ENCODE assay signal across 8 cellular contexts in the genomic region with DNA sequence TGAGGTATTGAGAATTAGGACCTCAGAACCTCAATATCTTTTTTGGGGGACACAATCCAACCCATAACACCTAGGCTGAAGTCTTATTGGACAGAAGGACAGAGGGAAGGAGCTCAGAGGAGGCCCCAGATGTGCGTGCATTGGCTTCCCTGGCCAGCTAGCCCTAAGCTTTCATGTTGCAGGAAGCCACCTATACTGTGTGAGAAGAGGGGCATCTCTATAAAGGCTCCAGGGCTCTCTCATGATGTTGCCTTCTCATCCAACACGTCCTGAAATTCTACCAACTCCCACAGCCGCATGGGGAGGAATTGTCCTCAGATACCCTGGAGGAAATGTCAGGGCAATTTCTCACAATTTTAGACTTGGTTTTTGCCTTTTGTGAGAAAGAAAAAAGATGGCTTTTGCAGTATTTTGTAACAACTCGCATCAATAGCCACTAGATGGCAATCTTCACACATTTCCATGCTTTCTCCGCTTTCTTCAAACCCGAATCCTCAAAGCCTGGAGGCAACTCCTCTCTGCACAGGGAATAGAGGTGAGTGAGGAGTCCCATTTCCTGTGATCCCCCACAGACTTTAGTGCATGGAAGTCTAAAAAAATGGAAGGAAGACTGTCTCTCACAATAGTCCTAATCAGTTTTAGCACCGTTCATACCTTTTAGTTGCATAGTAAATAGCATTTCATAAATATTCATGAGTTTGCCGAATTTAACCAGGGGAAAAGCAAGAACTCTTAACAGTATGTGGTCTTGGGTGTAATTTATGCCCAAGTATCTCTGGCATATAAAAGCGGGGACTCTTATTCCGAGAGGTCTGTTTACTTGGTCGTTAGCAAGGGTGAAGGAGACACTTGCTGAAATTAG. TPM values are rescaled to one million over a fixed set of nuclear protein-coding genes. Genes with fewer than 3 reads are reported as not detected.
DNase-seq lines count a peak whose midpoint lies in the region; ATAC-seq and TF ChIP-seq lines count a peak whose summit lies in the region.

No MANE protein-coding gene starts in this region.

- no peak overlapping the region for H2AFZ ChIP-seq in neuronal stem cell (ENCODE audit: low read length)

- H4K91ac ChIP-seq in neuronal stem cell (ENCODE audit: low read depth, low read length, poor library complexity) = no peak overlapping the region

- DNase-seq in DMS153 (lab: John Stamatoyannopoulos, UW) = peak; percentile 63
- DNase-seq in NAMALWA (ENCODE audit: low spot score) = peak; percentile 67
- peak; percentile 63 for DNase-seq in fibroblast of pulmonary artery (ENCODE audit: low read depth)
- peak; percentile 53 for DNase-seq in neuronal stem cell (ENCODE audit: low spot score)
- DNase-seq in cortex of kidney (lab: John Stamatoyannopoulos, UW) = no peak

- no peaks in the 10 kb centered on the region for H3K36me3 ChIP-seq in neuronal stem cell (replicated peaks in 1 of 2; ENCODE audit: control insufficient read depth in 2 of 2, insufficient read depth in 2 of 2, low read length in 2 of 2)

- H3K23ac ChIP-seq in neuronal stem cell (ENCODE audit: low read depth, low read length, poor library complexity) = no peak overlapping the region

- no peak overlapping the region for H3K14ac ChIP-seq in neuronal stem cell (ENCODE audit: low read length)

- ATAC-seq in GM21423 (IDR thresholded peaks at IDR 0.05; ENCODE audit: unreplicated experiment) = peak; percentile 69
- peak; percentile 97 for ATAC-seq in SK-N-SH treated with all-trans-retinoic acid at 6 μM for 48 hours
- ATAC-seq in GM19467 (IDR thresholded peaks at IDR 0.05; ENCODE audit: unreplicated experiment) = no peak

- no peak overlapping the region for H2BK5ac ChIP-seq in neuronal stem cell (ENCODE audit: low read length)

- peak; percentile 75 for TF ChIP-seq CTCF in fibroblast of pulmonary artery (IDR thresholded peaks at IDR 0.05; ENCODE audit: low read length, missing control alignments)

- no peak overlapping the region for H3K4ac ChIP-seq in neuronal stem cell (ENCODE audit: low read length)

- no peak overlapping the region for H2BK120ac ChIP-seq in neuronal stem cell (ENCODE audit: low read depth, low read length)

- H3K27me3 ChIP-seq in neuronal stem cell (ENCODE audit: control insufficient read depth in 3 of 3, insufficient read depth in 3 of 3, low read depth in 1 of 3, low read length in 3 of 3) = peaks cover 0 to 9% (median 0%) of the 10 kb centered on the region in 3 experiments

- no peak overlapping the region for H2AK5ac ChIP-seq in neuronal stem cell (ENCODE audit: low read depth, low read length)

- H3K27ac ChIP-seq in neuronal stem cell (replicated peaks; ENCODE audit: low read length) = no peak overlapping the region

- no peak overlapping the region for H3K9ac ChIP-seq in neuronal stem cell (ENCODE audit: low read depth, low read length, poor library complexity)

- no peak overlapping the region for H4K8ac ChIP-seq in neuronal stem cell (ENCODE audit: low read depth, low read length)

- no peak overlapping the region for H3K4me2 ChIP-seq in neuronal stem cell (ENCODE audit: insufficient read depth, low read length, poor library complexity, severe bottlenecking)

- no peaks in the 10 kb centered on the region for H3K4me1 ChIP-seq in neuronal stem cell (ENCODE audit: control insufficient read depth in 2 of 2, insufficient read depth in 1 of 2, low read depth in 1 of 2, low read length in 2 of 2)

- no peaks in the 10 kb centered on the region for H3K79me1 ChIP-seq in neuronal stem cell (ENCODE audit: low read depth, low read length)

- H2BK15ac ChIP-seq in neuronal stem cell (ENCODE audit: low read length) = no peak overlapping the region

- WGBS in neuronal stem cell (ENCODE audit: extremely low coverage in 2 of 2, insufficient read length in 2 of 2, insufficient replicate concordance in 1 of 2), 2 donors = no CpG with 5 or more reads among the region's 11 CpGs

- H3K9me3 ChIP-seq in neuronal stem cell (replicated peaks in 1 of 2; ENCODE audit: control insufficient read depth in 2 of 2, insufficient read depth in 1 of 2, low read depth in 1 of 2, low read length in 2 of 2) = no peaks in the 10 kb centered on the region

- no peak overlapping the region for H3K4me3 ChIP-seq in fibroblast of pulmonary artery (replicated peaks; ENCODE audit: low read depth, low read length)
- H3K4me3 ChIP-seq in neuronal stem cell (ENCODE audit: low read length in 2 of 2) = no peak overlapping the region

- H2BK12ac ChIP-seq in neuronal stem cell (ENCODE audit: low read length) = no peak overlapping the region

- H3K18ac ChIP-seq in neuronal stem cell (ENCODE audit: low read length) = no peak overlapping the region

TF ChIP-seq in SK-N-SH treated with all-trans-retinoic acid at 6 μM for 48 hours, 23 proteins besides CTCF, POLR2A, EP300 and RAD21:
- TF ChIP-seq ZFP3 (CRISPR knock-in tag; IDR thresholded peaks at IDR 0.05) (no peak), ISL1 (CRISPR knock-in tag; IDR thresholded peaks at IDR 0.05) (no peak), TOX (CRISPR knock-in tag; IDR thresholded peaks at IDR 0.05; ENCODE audit: borderline replicate concordance) (no peak), CSDC2 (CRISPR knock-in tag; IDR thresholded peaks at IDR 0.05) (no peak), OSR1 (CRISPR knock-in tag; IDR thresholded peaks at IDR 0.05) (no peak)
- TF ChIP-seq, protein P1, sequence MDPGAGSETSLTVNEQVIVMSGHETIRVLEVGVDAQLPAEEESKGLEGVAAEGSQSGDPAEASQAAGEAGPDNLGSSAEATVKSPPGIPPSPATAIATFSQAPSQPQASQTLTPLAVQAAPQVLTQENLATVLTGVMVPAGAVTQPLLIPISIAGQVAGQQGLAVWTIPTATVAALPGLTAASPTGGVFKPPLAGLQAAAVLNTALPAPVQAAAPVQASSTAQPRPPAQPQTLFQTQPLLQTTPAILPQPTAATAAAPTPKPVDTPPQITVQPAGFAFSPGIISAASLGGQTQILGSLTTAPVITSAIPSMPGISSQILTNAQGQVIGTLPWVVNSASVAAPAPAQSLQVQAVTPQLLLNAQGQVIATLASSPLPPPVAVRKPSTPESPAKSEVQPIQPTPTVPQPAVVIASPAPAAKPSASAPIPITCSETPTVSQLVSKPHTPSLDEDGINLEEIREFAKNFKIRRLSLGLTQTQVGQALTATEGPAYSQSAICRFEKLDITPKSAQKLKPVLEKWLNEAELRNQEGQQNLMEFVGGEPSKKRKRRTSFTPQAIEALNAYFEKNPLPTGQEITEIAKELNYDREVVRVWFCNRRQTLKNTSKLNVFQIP (CRISPR knock-in tag; IDR thresholded peaks at IDR 0.05; ENCODE audit: borderline replicate concordance, low read depth) = no peak
- TF ChIP-seq, protein P2, sequence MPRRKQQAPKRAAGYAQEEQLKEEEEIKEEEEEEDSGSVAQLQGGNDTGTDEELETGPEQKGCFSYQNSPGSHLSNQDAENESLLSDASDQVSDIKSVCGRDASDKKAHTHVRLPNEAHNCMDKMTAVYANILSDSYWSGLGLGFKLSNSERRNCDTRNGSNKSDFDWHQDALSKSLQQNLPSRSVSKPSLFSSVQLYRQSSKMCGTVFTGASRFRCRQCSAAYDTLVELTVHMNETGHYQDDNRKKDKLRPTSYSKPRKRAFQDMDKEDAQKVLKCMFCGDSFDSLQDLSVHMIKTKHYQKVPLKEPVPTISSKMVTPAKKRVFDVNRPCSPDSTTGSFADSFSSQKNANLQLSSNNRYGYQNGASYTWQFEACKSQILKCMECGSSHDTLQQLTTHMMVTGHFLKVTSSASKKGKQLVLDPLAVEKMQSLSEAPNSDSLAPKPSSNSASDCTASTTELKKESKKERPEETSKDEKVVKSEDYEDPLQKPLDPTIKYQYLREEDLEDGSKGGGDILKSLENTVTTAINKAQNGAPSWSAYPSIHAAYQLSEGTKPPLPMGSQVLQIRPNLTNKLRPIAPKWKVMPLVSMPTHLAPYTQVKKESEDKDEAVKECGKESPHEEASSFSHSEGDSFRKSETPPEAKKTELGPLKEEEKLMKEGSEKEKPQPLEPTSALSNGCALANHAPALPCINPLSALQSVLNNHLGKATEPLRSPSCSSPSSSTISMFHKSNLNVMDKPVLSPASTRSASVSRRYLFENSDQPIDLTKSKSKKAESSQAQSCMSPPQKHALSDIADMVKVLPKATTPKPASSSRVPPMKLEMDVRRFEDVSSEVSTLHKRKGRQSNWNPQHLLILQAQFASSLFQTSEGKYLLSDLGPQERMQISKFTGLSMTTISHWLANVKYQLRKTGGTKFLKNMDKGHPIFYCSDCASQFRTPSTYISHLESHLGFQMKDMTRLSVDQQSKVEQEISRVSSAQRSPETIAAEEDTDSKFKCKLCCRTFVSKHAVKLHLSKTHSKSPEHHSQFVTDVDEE (CRISPR knock-in tag; IDR thresholded peaks at IDR 0.05) = no peak
- TF ChIP-seq, protein P3, sequence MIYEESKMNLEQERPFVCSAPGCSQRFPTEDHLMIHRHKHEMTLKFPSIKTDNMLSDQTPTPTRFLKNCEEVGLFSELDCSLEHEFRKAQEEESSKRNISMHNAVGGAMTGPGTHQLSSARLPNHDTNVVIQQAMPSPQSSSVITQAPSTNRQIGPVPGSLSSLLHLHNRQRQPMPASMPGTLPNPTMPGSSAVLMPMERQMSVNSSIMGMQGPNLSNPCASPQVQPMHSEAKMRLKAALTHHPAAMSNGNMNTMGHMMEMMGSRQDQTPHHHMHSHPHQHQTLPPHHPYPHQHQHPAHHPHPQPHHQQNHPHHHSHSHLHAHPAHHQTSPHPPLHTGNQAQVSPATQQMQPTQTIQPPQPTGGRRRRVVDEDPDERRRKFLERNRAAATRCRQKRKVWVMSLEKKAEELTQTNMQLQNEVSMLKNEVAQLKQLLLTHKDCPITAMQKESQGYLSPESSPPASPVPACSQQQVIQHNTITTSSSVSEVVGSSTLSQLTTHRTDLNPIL (CRISPR knock-in tag; IDR thresholded peaks at IDR 0.05; ENCODE audit: low read depth) = no peak
TF ChIP-seq in SK-N-SH treated with all-trans-retinoic acid at 6 μM for 48 hours: peak in this region for 0.

RNA-seq across cellular contexts. Expression of a gene that starts 7.4 kb away (rescaled TPM):
- not detected for polyA plus RNA-seq in neuronal stem cell (2013, experiment 1 of 2)
- not detected for polyA plus RNA-seq in neuronal stem cell (2013, experiment 2 of 2)
